In the genomic region with DNA sequence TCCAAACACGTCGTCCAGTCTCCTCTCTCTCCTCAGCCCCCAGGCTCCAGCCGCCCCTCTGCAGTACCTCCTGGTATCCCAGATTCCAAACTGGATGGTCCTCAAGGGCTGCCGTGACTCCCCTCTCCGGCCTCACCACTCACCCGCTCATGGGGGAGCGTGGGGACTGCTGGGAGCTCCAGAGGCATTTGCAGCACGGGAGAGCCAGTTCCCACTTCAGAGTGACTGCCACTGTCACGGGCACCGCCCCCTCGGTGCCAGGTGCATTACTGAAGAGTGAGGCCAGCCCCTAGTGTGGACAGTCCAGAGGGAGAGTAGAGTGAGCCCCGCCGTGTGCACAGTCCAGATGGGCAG, we compare ENCODE assay signal across 29 cellular contexts.
"Had no signal": no experiment of that assay in that cellular context is flagged by ENCODE, and none has a peak within 500 bp of the region (broad histone marks: within the 10 kb centered on the region; RNA-seq: fewer than 3 reads in every experiment).

No MANE protein-coding gene starts in this region.

- H3K4me1 ChIP-seq: right lobe of liver had no signal

- H3K27me3 Mint-ChIP-seq: activated CD4-positive, alpha-beta T cell treated with anti-CD3 and anti-CD28 coated beads, Interleukin-2, amount 10 ng/mL, durations not matched to agents 7 days and 5 days; activated naive CD4-positive, alpha-beta T cell treated with anti-CD3 and anti-CD28 coated beads, Interleukin-2, amount 50 U/mL, for 24 hours; activated naive CD8-positive, alpha-beta T cell treated with anti-CD3 and anti-CD28 coated beads, Interleukin-2, amount 50 U/mL, for 24 hours; stimulated activated naive CD8-positive, alpha-beta T cell treated with anti-CD3 and anti-CD28 coated beads, Interleukin-15, Interleukin-2, amounts not matched to agents 100 ng/mL and 50 ng/mL, for 24 hours had no signal

- H3K9me3 Mint-ChIP-seq: activated naive CD4-positive, alpha-beta T cell treated with anti-CD3 and anti-CD28 coated beads, Interleukin-2, amount 50 U/mL, for 24 hours had no signal

- H3K4me3 ChIP-seq: esophagus squamous epithelium, mucosa of descending colon, right lobe of liver, skin epidermis, upper lobe of left lung, vagina had no signal

- H3K36me3 Mint-ChIP-seq: activated naive CD4-positive, alpha-beta T cell treated with anti-CD3 and anti-CD28 coated beads, Interleukin-2, amount 50 U/mL, for 24 hours had no signal

- H3K27ac ChIP-seq: right lobe of liver, skin epidermis, upper lobe of left lung, vagina had no signal

- H3K36me3 ChIP-seq: esophagus squamous epithelium, right lobe of liver, upper lobe of left lung, vagina had no signal

- H3K4me3 Mint-ChIP-seq: activated CD4-positive, alpha-beta T cell treated with anti-CD3 and anti-CD28 coated beads, Interleukin-2, amount 10 ng/mL, durations not matched to agents 7 days and 5 days; activated CD8-positive, alpha-beta memory T cell treated with anti-CD3 and anti-CD28 coated beads, Interleukin-2, amount 10 ng/mL, durations not matched to agents 7 days and 5 days; activated CD8-positive, alpha-beta T cell treated with anti-CD3 and anti-CD28 coated beads, Interleukin-2, amount 10 ng/mL, durations not matched to agents 7 days and 5 days; activated naive CD4-positive, alpha-beta T cell treated with anti-CD3 and anti-CD28 coated beads, Interleukin-2, amount 50 U/mL, for 24 hours; activated naive CD8-positive, alpha-beta T cell treated with anti-CD3 and anti-CD28 coated beads, Interleukin-2, amount 50 U/mL, for 24 hours; dendritic cell treated with granulocyte-macrophage colony-stimulating factor and Interleukin-4, amounts not matched to agents 40 ng/mL and 50 ng/mL, for 4 days; endodermal cell; stimulated activated naive CD8-positive, alpha-beta T cell treated with anti-CD3 and anti-CD28 coated beads, Interleukin-15, Interleukin-2, amounts not matched to agents 100 ng/mL and 50 ng/mL, for 24 hours; T-helper 1 cell treated with Interleukin-12 subunit alpha and Interleukin-12 subunit beta and Interleukin-4 antibody, amounts not matched to agents 30 μg/mL and 1 μg/mL, for 36 hours had no signal

- H3K27ac Mint-ChIP-seq: activated CD4-positive, alpha-beta T cell treated with anti-CD3 and anti-CD28 coated beads, Interleukin-2, amount 10 ng/mL, durations not matched to agents 7 days and 5 days; activated CD8-positive, alpha-beta memory T cell treated with anti-CD3 and anti-CD28 coated beads, Interleukin-2, amount 10 ng/mL, durations not matched to agents 7 days and 5 days; activated CD8-positive, alpha-beta T cell treated with anti-CD3 and anti-CD28 coated beads, Interleukin-2, amount 10 ng/mL, durations not matched to agents 7 days and 5 days; activated naive CD4-positive, alpha-beta T cell treated with anti-CD3 and anti-CD28 coated beads, Interleukin-2, amount 50 U/mL, for 24 hours; activated naive CD8-positive, alpha-beta T cell treated with anti-CD3 and anti-CD28 coated beads, Interleukin-2, amount 50 U/mL, for 24 hours; activated T-helper 2 cell treated with anti-CD3 and anti-CD28 coated beads, Interferon-gamma antibody, Interleukin-2, Interleukin-4, amounts not matched to agents 10 μg/mL and 5 μg/mL and 100 μg/mL, durations not matched to agents 14 hours and 24 hours and 36 hours; dendritic cell treated with granulocyte-macrophage colony-stimulating factor and Interleukin-4, amounts not matched to agents 40 ng/mL and 50 ng/mL, for 4 days; endodermal cell; stimulated activated naive CD8-positive, alpha-beta T cell treated with anti-CD3 and anti-CD28 coated beads, Interleukin-15, Interleukin-2, amounts not matched to agents 100 ng/mL and 50 ng/mL, for 24 hours had no signal

- H3K27me3 ChIP-seq: esophagus squamous epithelium, right lobe of liver, upper lobe of left lung, vagina had no signal

- H3K9me3 ChIP-seq: esophagus squamous epithelium, right lobe of liver, upper lobe of left lung, vagina had no signal

- H3K4me1 Mint-ChIP-seq: activated CD8-positive, alpha-beta memory T cell treated with anti-CD3 and anti-CD28 coated beads, Interleukin-2, amount 10 ng/mL, durations not matched to agents 7 days and 5 days had no signal

- ATAC-seq: activated CD8-positive, alpha-beta memory T cell treated with anti-CD3 and anti-CD28 coated beads, Interleukin-2, amount 10 ng/mL, durations not matched to agents 7 days and 5 days; activated CD8-positive, alpha-beta T cell treated with anti-CD3 and anti-CD28 coated beads, Interleukin-2, amount 10 ng/mL, durations not matched to agents 7 days and 5 days; activated naive CD8-positive, alpha-beta T cell treated with anti-CD3 and anti-CD28 coated beads, Interleukin-2, amount 50 U/mL, for 24 hours; left lobe of liver; mucosa of descending colon had no signal

- DNase-seq: activated CD4-positive, alpha-beta T cell treated with anti-CD3 and anti-CD28 coated beads, Interleukin-2, amount 10 ng/mL, durations not matched to agents 7 days and 5 days; activated CD4-positive, CD25-positive, alpha-beta regulatory T cell treated with anti-CD3 and anti-CD28 coated beads, Interleukin-2, amount 50 U/mL, for 72 hours; activated CD8-positive, alpha-beta memory T cell treated with anti-CD3 and anti-CD28 coated beads, Interleukin-2, amount 10 ng/mL, durations not matched to agents 7 days and 5 days; activated CD8-positive, alpha-beta T cell treated with anti-CD3 and anti-CD28 coated beads, Interleukin-2, amount 10 ng/mL, durations not matched to agents 7 days and 5 days; activated naive CD8-positive, alpha-beta T cell treated with anti-CD3 and anti-CD28 coated beads, Interleukin-2, amount 50 U/mL, for 24 hours; activated T-cell treated with anti-CD3 and anti-CD28 coated beads, Interleukin-2, amount 50 U/mL, for 48 hours; amygdala; central memory CD4-positive, alpha-beta T cell; esophagus squamous epithelium; foreskin melanocyte; kidney glomerular epithelial cell; mucosa of descending colon; posterior cingulate gyrus; right lobe of liver; stimulated activated CD4-positive, alpha-beta T cell treated with anti-CD3 and anti-CD28 coated beads, Interleukin-12 subunit alpha, Interleukin-12 subunit beta, amount 100 ng/mL, for 4 hours; stimulated activated CD4-positive, alpha-beta T cell treated with anti-CD3 and anti-CD28 coated beads, Interleukin-4, amount 100 ng/mL, for 1 hour; substantia nigra; SW 1271; T-helper 9 cell; upper lobe of left lung had no signal
